In the genomic region with DNA sequence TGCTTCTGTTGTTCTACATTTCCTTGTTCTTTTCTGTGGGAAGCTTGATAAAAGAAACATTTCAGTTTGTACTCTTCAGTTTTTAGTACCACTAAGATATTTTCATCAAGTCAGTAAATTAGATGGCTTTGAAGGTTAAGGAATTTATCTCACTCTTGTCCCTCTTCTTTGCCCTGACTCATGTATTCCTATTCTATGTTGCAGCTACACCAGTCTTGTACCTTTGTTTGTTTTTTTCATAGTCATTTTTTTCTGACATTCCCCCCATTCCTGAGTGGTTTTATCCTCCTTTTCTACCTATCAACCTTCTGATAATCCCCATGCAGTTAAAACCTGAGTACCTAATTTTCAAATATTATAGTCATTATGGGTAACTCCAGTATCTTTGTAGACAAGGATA, we compare ENCODE assay signal across 19 cellular contexts.
DNase-seq lines count a peak whose midpoint lies in the region; ATAC-seq, FAIRE-seq and TF ChIP-seq lines count a peak whose summit lies in the region.
"Had no signal": no experiment of that assay in that cellular context is flagged by ENCODE, and none has a peak within 500 bp of the region (broad histone marks: within the 10 kb centered on the region; RNA-seq: fewer than 3 reads in every experiment).

No MANE protein-coding gene starts in this region.

- H3K9me2 ChIP-seq in GM23338 (ENCODE audit: insufficient read depth): no peaks in the 10 kb centered on the region
- no peaks in the 10 kb centered on the region for H3K9me2 ChIP-seq in Karpas-422 (replicated peaks; ENCODE audit: insufficient read depth, low read length)

- H3K4me1 ChIP-seq in A549 (peaks cover 82% of the 10 kb centered on the region), GM23338 (ENCODE audit: insufficient read depth) (peaks cover under 1% of the 10 kb centered on the region; the same call in 1 of the 2 replicates), Karpas-422 (ENCODE audit: low read length) (peaks cover 48% of the 10 kb centered on the region)
- H3K4me1 ChIP-seq: BLaER1 had no signal

- no peaks in the 10 kb centered on the region for H3F3A ChIP-seq in GM23338 (replicated peaks; ENCODE audit: low read depth)

- CTCF ChIA-PET in A549 (lab: Yijun Ruan, JAX): no interaction called here

- no peak for FAIRE-seq in A549 (lab: Jason Lieb, UNC)
- FAIRE-seq: D721Med, H1, RCC 7860 had no signal

- no peak for TF ChIP-seq POLR2A in A549 (IDR thresholded peaks at IDR 0.05; ENCODE audit: low read length)

- H3K27ac Mint-ChIP-seq in GM23338: peak overlapping the region; percentile 22; the same call in 1 of the 2 replicates
- H3K27ac Mint-ChIP-seq in brain: peak overlapping the region in 3 of 5 experiments; percentile 5 to 35 (median 21)
- H3K27ac Mint-ChIP-seq in nephron progenitor cell: no peak overlapping the region
- H3K27ac Mint-ChIP-seq: CD4-positive, CD25-positive, alpha-beta regulatory T cell had no signal

- H3K4me3 ChIP-seq in A549 (no peak overlapping the region), GM23338 (no peak overlapping the region), Karpas-422 (ENCODE audit: low read length) (no peak overlapping the region)
- H3K4me3 ChIP-seq: BLaER1, MG63, SK-N-MC had no signal

- TF ChIP-seq CTCF in A549 (IDR thresholded peaks at IDR 0.05) (no peak), GM23338 (conservative IDR thresholded peaks at IDR 0.05; ENCODE audit: low read depth in 2 of 2) (no peak), brain (conservative IDR thresholded peaks at IDR 0.05) (no peak), nephron progenitor cell (IDR thresholded peaks at IDR 0.05) (no peak)

- H3K9me3 ChIP-seq in A549: no peaks in the 10 kb centered on the region
- no peaks in the 10 kb centered on the region for H3K9me3 ChIP-seq in Karpas-422 (ENCODE audit: low read length)
- H3K9me3 ChIP-seq: BLaER1, MG63 had no signal

- H3K4me1 Mint-ChIP-seq in GM23338 (peaks cover 19% of the 10 kb centered on the region; the same call in 2 of the 3 replicates), brain (peaks cover 60% of the 10 kb centered on the region), nephron progenitor cell (peaks cover 4% of the 10 kb centered on the region)

- H3K9me3 Mint-ChIP-seq in GM23338: no peaks in the 10 kb centered on the region
- no peaks in the 10 kb centered on the region for H3K9me3 Mint-ChIP-seq in brain
- H3K9me3 Mint-ChIP-seq in nephron progenitor cell: no peaks in the 10 kb centered on the region
- H3K9me3 Mint-ChIP-seq: CD4-positive, CD25-positive, alpha-beta regulatory T cell had no signal

- DNase-seq in A549 (ENCODE audit: low read depth in 1 of 2, low spot score in 1 of 2): no peak
- no peak for DNase-seq in GM23338 (ENCODE audit: low spot score)
- no peak for DNase-seq in Karpas-422
- no peak for DNase-seq in caudate nucleus (lab: John Stamatoyannopoulos, UW)
- DNase-seq in nephron progenitor cell: no peak
- DNase-seq: CD4-positive, CD25-positive, alpha-beta regulatory T cell; MG63; NCI-H2029; NCI-H526 treated with DMSO at 0.1 percent for 48 hours; SIG-M5 had no signal

- ATAC-seq in A549 (peak in 1 of 2 experiments; percentile 50; a peak in 3 of 6 replicates), GM23338 (no peak), HG02840 (IDR thresholded peaks at IDR 0.05; ENCODE audit: low FRiP score, unreplicated experiment) (no peak), HG03108 (IDR thresholded peaks at IDR 0.05; ENCODE audit: unreplicated experiment) (no peak)

- no peak for TF ChIP-seq RAD21 in A549 (conservative IDR thresholded peaks at IDR 0.05 in 1 of 2, IDR thresholded peaks at IDR 0.05 in 1 of 2)

- H3K27ac ChIP-seq in A549: peak overlapping the region; percentile 73 to 84
- 0 out of 2 replicates have a peak overlapping the region, but pooled peaks have one; percentile 9 for H3K27ac ChIP-seq in GM23338 (ENCODE audit: low read depth)
- H3K27ac ChIP-seq in Karpas-422 (ENCODE audit: low read length): peak overlapping the region; percentile 48
- no peak overlapping the region for H3K27ac ChIP-seq in caudate nucleus (ENCODE audit: low read depth, low read length)
- H3K27ac ChIP-seq: BLaER1, HL-60, SK-N-MC had no signal

- no peak for TF ChIP-seq EP300 in A549 (IDR thresholded peaks at IDR 0.05)

- H3K27me3 Mint-ChIP-seq in GM23338 (ENCODE audit: insufficient read depth, low read depth, poor library complexity): peaks cover 3% of the 10 kb centered on the region
- H3K27me3 Mint-ChIP-seq in brain: no peaks in the 10 kb centered on the region
- H3K27me3 Mint-ChIP-seq in nephron progenitor cell (ENCODE audit: low read depth, poor library complexity): no peaks in the 10 kb centered on the region
- H3K27me3 Mint-ChIP-seq: CD4-positive, CD25-positive, alpha-beta regulatory T cell had no signal

- POLR2A ChIA-PET in A549 (lab: Yijun Ruan, JAX): no interaction called here

- no peak overlapping the region for H3K4me3 Mint-ChIP-seq in GM23338
- H3K4me3 Mint-ChIP-seq in brain: peak overlapping the region in 3 of 5 experiments; percentile 2 to 63 (median 20)
- H3K4me3 Mint-ChIP-seq in nephron progenitor cell: no peak overlapping the region
- H3K4me3 Mint-ChIP-seq: CD4-positive, CD25-positive, alpha-beta regulatory T cell had no signal

- H4K20me1 ChIP-seq in GM23338 (replicated peaks; ENCODE audit: insufficient read depth) (no peaks in the 10 kb centered on the region; the same call in 1 of the 2 replicates), Karpas-422 (ENCODE audit: insufficient read depth, low read depth, low read length) (no peaks in the 10 kb centered on the region)
- H4K20me1 ChIP-seq: BLaER1 had no signal

- H3K36me3 ChIP-seq in GM23338 (ENCODE audit: insufficient read depth): no peaks in the 10 kb centered on the region
- H3K36me3 ChIP-seq in Karpas-422 (ENCODE audit: insufficient read depth, low read length): no peaks in the 10 kb centered on the region
- H3K36me3 ChIP-seq: BLaER1, MG63 had no signal

- H3K79me2 ChIP-seq in GM23338 (replicated peaks; ENCODE audit: insufficient read depth): peaks cover 39% of the 10 kb centered on the region
- H3K79me2 ChIP-seq in Karpas-422 (ENCODE audit: low read length): peaks cover 98% of the 10 kb centered on the region

- no peak overlapping the region for H2AFZ ChIP-seq in GM23338
- no peak overlapping the region for H2AFZ ChIP-seq in Karpas-422 (ENCODE audit: low read length)

- H3K27me3 ChIP-seq in GM23338 (ENCODE audit: insufficient read depth) (no peaks in the 10 kb centered on the region), Karpas-422 (ENCODE audit: low read length) (no peaks in the 10 kb centered on the region)
- H3K27me3 ChIP-seq: BLaER1, MG63 had no signal

- H3K9ac ChIP-seq in Karpas-422 (ENCODE audit: low read length): no peak overlapping the region
- H3K9ac ChIP-seq: BLaER1 had no signal

- H3K4me2 ChIP-seq in A549: peak overlapping the region; percentile 81
- no peak overlapping the region for H3K4me2 ChIP-seq in GM23338
- no peak overlapping the region for H3K4me2 ChIP-seq in Karpas-422 (ENCODE audit: low read depth, low read length, poor library complexity, severe bottlenecking)
- H3K4me2 ChIP-seq: BLaER1 had no signal

- no peaks in the 10 kb centered on the region for H3K36me3 Mint-ChIP-seq in GM23338 (ENCODE audit: low read depth)
- peaks cover 3% of the 10 kb centered on the region for H3K36me3 Mint-ChIP-seq in brain
- peaks cover 10% of the 10 kb centered on the region for H3K36me3 Mint-ChIP-seq in nephron progenitor cell (ENCODE audit: low read depth)

TF ChIP-seq in A549, 52 proteins besides CTCF, POLR2A, EP300 and RAD21 (continues in another document):
- TF ChIP-seq, protein P1, sequence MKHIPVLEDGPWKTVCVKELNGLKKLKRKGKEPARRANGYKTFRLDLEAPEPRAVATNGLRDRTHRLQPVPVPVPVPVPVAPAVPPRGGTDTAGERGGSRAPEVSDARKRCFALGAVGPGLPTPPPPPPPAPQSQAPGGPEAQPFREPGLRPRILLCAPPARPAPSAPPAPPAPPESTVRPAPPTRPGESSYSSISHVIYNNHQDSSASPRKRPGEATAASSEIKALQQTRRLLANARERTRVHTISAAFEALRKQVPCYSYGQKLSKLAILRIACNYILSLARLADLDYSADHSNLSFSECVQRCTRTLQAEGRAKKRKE (CRISPR knock-in tag; IDR thresholded peaks at IDR 0.05; ENCODE audit: low read depth): no peak
- TF ChIP-seq, protein P2, sequence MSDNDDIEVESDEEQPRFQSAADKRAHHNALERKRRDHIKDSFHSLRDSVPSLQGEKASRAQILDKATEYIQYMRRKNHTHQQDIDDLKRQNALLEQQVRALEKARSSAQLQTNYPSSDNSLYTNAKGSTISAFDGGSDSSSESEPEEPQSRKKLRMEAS (IDR thresholded peaks at IDR 0.05): no peak
- no peak for TF ChIP-seq HDAC2 (IDR thresholded peaks at IDR 0.05)
- TF ChIP-seq EHF (CRISPR knock-in tag; IDR thresholded peaks at IDR 0.05): no peak
- TF ChIP-seq CEBPB (IDR thresholded peaks at IDR 0.05): no peak
- TF ChIP-seq CBX2 (IDR thresholded peaks at IDR 0.05; ENCODE audit: borderline replicate concordance, low read depth): no peak
- no peak for TF ChIP-seq CHD2 (IDR thresholded peaks at IDR 0.05; ENCODE audit: low read length, partially characterized antibody)
- no peak for TF ChIP-seq TP53 (CRISPR knock-in tag; IDR thresholded peaks at IDR 0.05)

TF ChIP-seq in GM23338, 12 proteins besides CTCF, POLR2A, EP300 and RAD21 (continues in another document):
- TF ChIP-seq, protein P3, sequence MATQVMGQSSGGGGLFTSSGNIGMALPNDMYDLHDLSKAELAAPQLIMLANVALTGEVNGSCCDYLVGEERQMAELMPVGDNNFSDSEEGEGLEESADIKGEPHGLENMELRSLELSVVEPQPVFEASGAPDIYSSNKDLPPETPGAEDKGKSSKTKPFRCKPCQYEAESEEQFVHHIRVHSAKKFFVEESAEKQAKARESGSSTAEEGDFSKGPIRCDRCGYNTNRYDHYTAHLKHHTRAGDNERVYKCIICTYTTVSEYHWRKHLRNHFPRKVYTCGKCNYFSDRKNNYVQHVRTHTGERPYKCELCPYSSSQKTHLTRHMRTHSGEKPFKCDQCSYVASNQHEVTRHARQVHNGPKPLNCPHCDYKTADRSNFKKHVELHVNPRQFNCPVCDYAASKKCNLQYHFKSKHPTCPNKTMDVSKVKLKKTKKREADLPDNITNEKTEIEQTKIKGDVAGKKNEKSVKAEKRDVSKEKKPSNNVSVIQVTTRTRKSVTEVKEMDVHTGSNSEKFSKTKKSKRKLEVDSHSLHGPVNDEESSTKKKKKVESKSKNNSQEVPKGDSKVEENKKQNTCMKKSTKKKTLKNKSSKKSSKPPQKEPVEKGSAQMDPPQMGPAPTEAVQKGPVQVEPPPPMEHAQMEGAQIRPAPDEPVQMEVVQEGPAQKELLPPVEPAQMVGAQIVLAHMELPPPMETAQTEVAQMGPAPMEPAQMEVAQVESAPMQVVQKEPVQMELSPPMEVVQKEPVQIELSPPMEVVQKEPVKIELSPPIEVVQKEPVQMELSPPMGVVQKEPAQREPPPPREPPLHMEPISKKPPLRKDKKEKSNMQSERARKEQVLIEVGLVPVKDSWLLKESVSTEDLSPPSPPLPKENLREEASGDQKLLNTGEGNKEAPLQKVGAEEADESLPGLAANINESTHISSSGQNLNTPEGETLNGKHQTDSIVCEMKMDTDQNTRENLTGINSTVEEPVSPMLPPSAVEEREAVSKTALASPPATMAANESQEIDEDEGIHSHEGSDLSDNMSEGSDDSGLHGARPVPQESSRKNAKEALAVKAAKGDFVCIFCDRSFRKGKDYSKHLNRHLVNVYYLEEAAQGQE (IDR thresholded peaks at IDR 0.05; ENCODE audit: unreplicated experiment): no peak
- TF ChIP-seq EZH2phosphoT487 (IDR thresholded peaks at IDR 0.05; ENCODE audit: unreplicated experiment): no peak

Comparison
In these comparisons a context has a peak if more than half of its experiments do, and no peak if none do; other contexts are left out.
1. H3K4me3 Mint-ChIP-seq: peak in brain (3 of 5); none in GM23338 (single experiment) and nephron progenitor cell (single experiment).